ENCODE assay signal across 9 cellular contexts in genomic region chrX:65677954-65678469, GRCh38. TPM values are rescaled to one million over a fixed set of nuclear protein-coding genes. Genes with fewer than 3 reads are reported as not detected.
DNase-seq lines count a peak whose midpoint lies in the region; ATAC-seq and TF ChIP-seq lines count a peak whose summit lies in the region.
"Had no signal": no experiment of that assay in that cellular context is flagged by ENCODE, and none has a peak within 500 bp of the region (broad histone marks: within the 10 kb centered on the region; RNA-seq: fewer than 3 reads in every experiment).

No MANE protein-coding gene starts in this region.

- H4K8ac ChIP-seq in H9 (replicated peaks; ENCODE audit: insufficient read length, low read depth, low read length): no peak overlapping the region

- H3K4me1 Mint-ChIP-seq in activated naive CD8-positive, alpha-beta T cell treated with anti-CD3 and anti-CD28 coated beads, Interleukin-2, amount 10 ng/mL, durations not matched to agents 7 days and 5 days: peaks cover 66% of the 10 kb centered on the region
- H3K4me1 Mint-ChIP-seq in stimulated activated naive CD8-positive, alpha-beta T cell treated with anti-CD3 and anti-CD28 coated beads, Interleukin-15, amount 100 ng/mL, for 72 hours: peaks cover 90% of the 10 kb centered on the region
- peaks cover 4 to 7% of the 10 kb centered on the region in 2 experiments for H3K4me1 Mint-ChIP-seq in H9

- H2BK12ac ChIP-seq in H9 (ENCODE audit: insufficient read length, low read depth, low read length): no peak overlapping the region

- ATAC-seq in activated naive CD8-positive, alpha-beta T cell treated with anti-CD3 and anti-CD28 coated beads, Interleukin-2, amount 10 ng/mL, durations not matched to agents 7 days and 5 days (ENCODE audit: low read depth): no peak
- ATAC-seq in stimulated activated naive CD8-positive, alpha-beta T cell treated with anti-CD3 and anti-CD28 coated beads, Interleukin-15, amount 100 ng/mL, for 72 hours: no peak
- ATAC-seq in GM18867 (IDR thresholded peaks at IDR 0.05; ENCODE audit: unreplicated experiment): no peak

- H3K27ac ChIP-seq in left ventricle myocardium inferior (replicated peaks) (peak overlapping the region; percentile 96), H9 (ENCODE audit: insufficient read length, low read depth, low read length) (no peak overlapping the region)

- H3K9ac ChIP-seq in H9 (ENCODE audit: extremely low read depth, insufficient read length, low read length): no peak overlapping the region

- no peak overlapping the region for H4K5ac ChIP-seq in H9 (ENCODE audit: insufficient read length, low read depth, low read length)

- no peaks in the 10 kb centered on the region for H3K9me3 ChIP-seq in left ventricle myocardium inferior (replicated peaks)
- peaks cover 33% of the 10 kb centered on the region for H3K9me3 ChIP-seq in H9 (ENCODE audit: control insufficient read depth, low read depth, low read length)

- peak overlapping the region; percentile 40 for H3K4me3 Mint-ChIP-seq in activated naive CD8-positive, alpha-beta T cell treated with anti-CD3 and anti-CD28 coated beads, Interleukin-2, amount 10 ng/mL, durations not matched to agents 7 days and 5 days
- peak overlapping the region; percentile 54 to 62 for H3K4me3 Mint-ChIP-seq in stimulated activated naive CD8-positive, alpha-beta T cell treated with anti-CD3 and anti-CD28 coated beads, Interleukin-15, amount 100 ng/mL, for 72 hours
- H3K4me3 Mint-ChIP-seq in H9: no peak overlapping the region

- H3K18ac ChIP-seq in H9 (ENCODE audit: insufficient read length, low read depth, low read length): no peak overlapping the region

- H3K27me3 Mint-ChIP-seq in activated naive CD8-positive, alpha-beta T cell treated with anti-CD3 and anti-CD28 coated beads, Interleukin-2, amount 10 ng/mL, durations not matched to agents 7 days and 5 days: no peaks in the 10 kb centered on the region
- H3K27me3 Mint-ChIP-seq in stimulated activated naive CD8-positive, alpha-beta T cell treated with anti-CD3 and anti-CD28 coated beads, Interleukin-15, amount 100 ng/mL, for 72 hours: no peaks in the 10 kb centered on the region
- no peaks in the 10 kb centered on the region for H3K27me3 Mint-ChIP-seq in H9 (ENCODE audit: low read depth)

- H2AK5ac ChIP-seq in H9 (ENCODE audit: insufficient read length, low read length): no peak overlapping the region

- H4K20me1 ChIP-seq in H9 (ENCODE audit: control insufficient read depth, insufficient read depth, insufficient read length): no peaks in the 10 kb centered on the region

- no peaks in the 10 kb centered on the region for H3K23me2 ChIP-seq in H9 (ENCODE audit: insufficient read length, low read depth, low read length, poor library complexity, severe bottlenecking)

- H3K56ac ChIP-seq in H9 (ENCODE audit: insufficient read length, low read depth, low read length): no peak overlapping the region

- no peak overlapping the region for H3K4me2 ChIP-seq in H9 (ENCODE audit: insufficient read depth, insufficient read length, low read length)

- H3K23ac ChIP-seq in H9 (ENCODE audit: insufficient read length, low read depth, low read length): no peak overlapping the region

- no peak overlapping the region for H2BK120ac ChIP-seq in H9 (ENCODE audit: low read depth, low read length, poor library complexity, severe bottlenecking)

- no peak overlapping the region for H2BK5ac ChIP-seq in H9 (ENCODE audit: insufficient read length, low read length)

- H2AFZ ChIP-seq in H9 (ENCODE audit: low read length): no peak overlapping the region

- no peak overlapping the region for H4K91ac ChIP-seq in H9 (ENCODE audit: insufficient read length, low read depth, low read length)

- DNase-seq in HK-2 (ENCODE audit: unreplicated experiment) (peak; percentile 43), left ventricle myocardium inferior (no peak), NCI-H510A treated with DMSO at 0.1 percent for 48 hours (lab: John Stamatoyannopoulos, UW) (no peak), NCI-H2227 treated with DMSO at 0.1 percent for 48 hours (lab: John Stamatoyannopoulos, UW) (no peak), H9 (no peak)
- DNase-seq in activated naive CD8-positive, alpha-beta T cell treated with anti-CD3 and anti-CD28 coated beads, Interleukin-2, amount 10 ng/mL, durations not matched to agents 7 days and 5 days: no peak
- no peak for DNase-seq in stimulated activated naive CD8-positive, alpha-beta T cell treated with anti-CD3 and anti-CD28 coated beads, Interleukin-15, amount 100 ng/mL, for 72 hours
- DNase-seq: central memory CD4-positive, alpha-beta T cell had no signal

- H2BK20ac ChIP-seq in H9 (ENCODE audit: low read depth, low read length, poor library complexity, severe bottlenecking): no peak overlapping the region

- TF ChIP-seq CTCF in left ventricle myocardium inferior (IDR thresholded peaks at IDR 0.05; ENCODE audit: borderline replicate concordance) (no peak), H9 (conservative IDR thresholded peaks at IDR 0.05) (no peak)

- no peak overlapping the region for H2BK15ac ChIP-seq in H9 (ENCODE audit: low read depth, low read length)

- no peaks in the 10 kb centered on the region for H3K79me1 ChIP-seq in H9 (ENCODE audit: insufficient read depth, low read depth, low read length, poor library complexity, severe bottlenecking)

- peak overlapping the region; percentile 58 for H3K27ac Mint-ChIP-seq in activated naive CD8-positive, alpha-beta T cell treated with anti-CD3 and anti-CD28 coated beads, Interleukin-2, amount 10 ng/mL, durations not matched to agents 7 days and 5 days
- H3K27ac Mint-ChIP-seq in stimulated activated naive CD8-positive, alpha-beta T cell treated with anti-CD3 and anti-CD28 coated beads, Interleukin-15, amount 100 ng/mL, for 72 hours: peak overlapping the region; percentile 54 to 68
- H3K27ac Mint-ChIP-seq in H9: peak overlapping the region in 1 of 3 experiments; percentile 36; a peak in 1 of 7 replicates

- H3K14ac ChIP-seq in H9 (ENCODE audit: insufficient read depth, low read length): no peak overlapping the region

- H3K4me1 ChIP-seq in left ventricle myocardium inferior (peaks cover 100% of the 10 kb centered on the region), H9 (ENCODE audit: insufficient read depth, low read length) (no peaks in the 10 kb centered on the region)

- no peaks in the 10 kb centered on the region for H3K36me3 ChIP-seq in left ventricle myocardium inferior

- H3K79me2 ChIP-seq in H9 (ENCODE audit: insufficient read depth, low read length): peaks cover 22% of the 10 kb centered on the region; the same call in 1 of the 2 replicates

- WGBS in H9 (ENCODE audit: extremely low coverage, insufficient read length, low lambda C conversion rate): no CpG with 5 or more reads among the region's 3 CpGs

- H3K4me3 ChIP-seq in left ventricle myocardium inferior: peak overlapping the region; percentile 21

- no peak overlapping the region for H3K4ac ChIP-seq in H9 (ENCODE audit: low read depth, low read length)

- POLR2A ChIA-PET in activated naive CD8-positive, alpha-beta T cell treated with anti-CD3 and anti-CD28 coated beads, Interleukin-2, amount 10 ng/mL, durations not matched to agents 7 days and 5 days (lab: Charles Lee): no interaction called here

- H3K36me3 Mint-ChIP-seq in activated naive CD8-positive, alpha-beta T cell treated with anti-CD3 and anti-CD28 coated beads, Interleukin-2, amount 10 ng/mL, durations not matched to agents 7 days and 5 days: peaks cover 38% of the 10 kb centered on the region
- peaks cover 0 to 14% (median 1%) of the 10 kb centered on the region in 3 experiments; a peak in 5 of 7 replicates for H3K36me3 Mint-ChIP-seq in H9 (ENCODE audit: insufficient read depth in 1 of 3, low read depth in 3 of 3)

- intact Hi-C loops in left ventricle myocardium inferior (cut with micrococcal nuclease): no loop called here

- H3K9me3 Mint-ChIP-seq in activated naive CD8-positive, alpha-beta T cell treated with anti-CD3 and anti-CD28 coated beads, Interleukin-2, amount 10 ng/mL, durations not matched to agents 7 days and 5 days: no peaks in the 10 kb centered on the region
- H3K9me3 Mint-ChIP-seq in stimulated activated naive CD8-positive, alpha-beta T cell treated with anti-CD3 and anti-CD28 coated beads, Interleukin-15, amount 100 ng/mL, for 72 hours: no peaks in the 10 kb centered on the region
- peaks cover 53 to 62% of the 10 kb centered on the region in 2 experiments for H3K9me3 Mint-ChIP-seq in H9

- H3K27me3 ChIP-seq in left ventricle myocardium inferior (ENCODE audit: low read depth) (no peaks in the 10 kb centered on the region), H9 (ENCODE audit: insufficient read depth, low read length) (no peaks in the 10 kb centered on the region)

- no peak overlapping the region for H3T11ph ChIP-seq in H9 (ENCODE audit: low read length)

RNA-seq across cellular contexts. Expression of gene MSN, which starts 10.6 kb away (rescaled TPM):
- 100 to 1,000 TPM; 483 to 487 TPM for total RNA-seq in activated naive CD8-positive, alpha-beta T cell treated with anti-CD3 and anti-CD28 coated beads, Interleukin-2, amount 10 ng/mL, durations not matched to agents 7 days and 5 days
- 107 TPM for total RNA-seq in left ventricle myocardium inferior
- total RNA-seq in H9 (2021): 126 and 129 TPM in 2 replicates

Comparison
In these comparisons a context has a peak if more than half of its experiments do, and no peak if none do; other contexts are left out.
1. H3K4me3 Mint-ChIP-seq: peak in activated naive CD8-positive, alpha-beta T cell treated with anti-CD3 and anti-CD28 coated beads, Interleukin-2, amount 10 ng/mL, durations not matched to agents 7 days and 5 days (single experiment) and stimulated activated naive CD8-positive, alpha-beta T cell treated with anti-CD3 and anti-CD28 coated beads, Interleukin-15, amount 100 ng/mL, for 72 hours (2 of 2); none in H9 (0 of 2).